1 cellular context compared by ENCODE assay signal in the genomic region with DNA sequence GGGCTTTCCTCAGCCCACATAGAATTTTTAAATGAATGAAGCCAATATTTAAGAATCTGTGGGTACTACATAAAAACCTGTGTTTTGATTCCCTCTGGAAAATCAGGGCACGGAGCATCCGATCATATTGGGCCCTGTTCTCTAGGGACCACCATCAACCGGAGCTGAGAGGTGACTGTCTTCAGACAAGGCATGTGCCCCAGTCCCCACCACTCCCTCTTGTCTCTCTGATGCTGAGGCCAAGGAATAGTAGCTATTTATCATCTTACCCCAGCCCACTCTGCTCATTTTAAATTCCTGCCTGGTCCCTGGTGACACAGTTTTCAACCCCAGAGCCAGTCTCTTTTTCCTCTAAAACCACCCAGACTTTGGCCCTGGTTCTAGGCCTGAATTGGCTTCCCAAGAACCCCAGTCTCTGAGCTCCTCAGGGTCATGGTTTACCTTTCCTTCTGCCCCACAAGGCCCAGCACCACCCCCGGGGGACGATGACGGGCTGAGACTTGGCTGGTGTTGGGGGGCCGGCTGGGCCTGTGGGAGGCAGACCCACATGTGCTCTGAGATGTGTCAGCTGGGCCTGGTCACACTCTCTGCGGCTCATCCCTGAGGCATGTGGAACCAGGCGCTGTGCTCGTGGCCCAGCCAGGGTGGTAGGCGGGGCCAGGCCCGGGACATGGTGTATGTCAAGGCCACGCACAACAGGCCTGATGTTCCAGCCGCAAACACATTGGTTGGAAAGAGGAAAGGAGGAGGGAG.
A peak's percentile ranks its signal among the peaks of the same experiment; 100 is the strongest.
TF ChIP-seq lines count a peak whose summit lies in the region.

No MANE protein-coding gene starts in this region.

TF ChIP-seq in HepG2, 621 proteins besides CTCF, POLR2A, EP300 and RAD21 (continued from another document and continues in another):
- TF ChIP-seq, protein P1, sequence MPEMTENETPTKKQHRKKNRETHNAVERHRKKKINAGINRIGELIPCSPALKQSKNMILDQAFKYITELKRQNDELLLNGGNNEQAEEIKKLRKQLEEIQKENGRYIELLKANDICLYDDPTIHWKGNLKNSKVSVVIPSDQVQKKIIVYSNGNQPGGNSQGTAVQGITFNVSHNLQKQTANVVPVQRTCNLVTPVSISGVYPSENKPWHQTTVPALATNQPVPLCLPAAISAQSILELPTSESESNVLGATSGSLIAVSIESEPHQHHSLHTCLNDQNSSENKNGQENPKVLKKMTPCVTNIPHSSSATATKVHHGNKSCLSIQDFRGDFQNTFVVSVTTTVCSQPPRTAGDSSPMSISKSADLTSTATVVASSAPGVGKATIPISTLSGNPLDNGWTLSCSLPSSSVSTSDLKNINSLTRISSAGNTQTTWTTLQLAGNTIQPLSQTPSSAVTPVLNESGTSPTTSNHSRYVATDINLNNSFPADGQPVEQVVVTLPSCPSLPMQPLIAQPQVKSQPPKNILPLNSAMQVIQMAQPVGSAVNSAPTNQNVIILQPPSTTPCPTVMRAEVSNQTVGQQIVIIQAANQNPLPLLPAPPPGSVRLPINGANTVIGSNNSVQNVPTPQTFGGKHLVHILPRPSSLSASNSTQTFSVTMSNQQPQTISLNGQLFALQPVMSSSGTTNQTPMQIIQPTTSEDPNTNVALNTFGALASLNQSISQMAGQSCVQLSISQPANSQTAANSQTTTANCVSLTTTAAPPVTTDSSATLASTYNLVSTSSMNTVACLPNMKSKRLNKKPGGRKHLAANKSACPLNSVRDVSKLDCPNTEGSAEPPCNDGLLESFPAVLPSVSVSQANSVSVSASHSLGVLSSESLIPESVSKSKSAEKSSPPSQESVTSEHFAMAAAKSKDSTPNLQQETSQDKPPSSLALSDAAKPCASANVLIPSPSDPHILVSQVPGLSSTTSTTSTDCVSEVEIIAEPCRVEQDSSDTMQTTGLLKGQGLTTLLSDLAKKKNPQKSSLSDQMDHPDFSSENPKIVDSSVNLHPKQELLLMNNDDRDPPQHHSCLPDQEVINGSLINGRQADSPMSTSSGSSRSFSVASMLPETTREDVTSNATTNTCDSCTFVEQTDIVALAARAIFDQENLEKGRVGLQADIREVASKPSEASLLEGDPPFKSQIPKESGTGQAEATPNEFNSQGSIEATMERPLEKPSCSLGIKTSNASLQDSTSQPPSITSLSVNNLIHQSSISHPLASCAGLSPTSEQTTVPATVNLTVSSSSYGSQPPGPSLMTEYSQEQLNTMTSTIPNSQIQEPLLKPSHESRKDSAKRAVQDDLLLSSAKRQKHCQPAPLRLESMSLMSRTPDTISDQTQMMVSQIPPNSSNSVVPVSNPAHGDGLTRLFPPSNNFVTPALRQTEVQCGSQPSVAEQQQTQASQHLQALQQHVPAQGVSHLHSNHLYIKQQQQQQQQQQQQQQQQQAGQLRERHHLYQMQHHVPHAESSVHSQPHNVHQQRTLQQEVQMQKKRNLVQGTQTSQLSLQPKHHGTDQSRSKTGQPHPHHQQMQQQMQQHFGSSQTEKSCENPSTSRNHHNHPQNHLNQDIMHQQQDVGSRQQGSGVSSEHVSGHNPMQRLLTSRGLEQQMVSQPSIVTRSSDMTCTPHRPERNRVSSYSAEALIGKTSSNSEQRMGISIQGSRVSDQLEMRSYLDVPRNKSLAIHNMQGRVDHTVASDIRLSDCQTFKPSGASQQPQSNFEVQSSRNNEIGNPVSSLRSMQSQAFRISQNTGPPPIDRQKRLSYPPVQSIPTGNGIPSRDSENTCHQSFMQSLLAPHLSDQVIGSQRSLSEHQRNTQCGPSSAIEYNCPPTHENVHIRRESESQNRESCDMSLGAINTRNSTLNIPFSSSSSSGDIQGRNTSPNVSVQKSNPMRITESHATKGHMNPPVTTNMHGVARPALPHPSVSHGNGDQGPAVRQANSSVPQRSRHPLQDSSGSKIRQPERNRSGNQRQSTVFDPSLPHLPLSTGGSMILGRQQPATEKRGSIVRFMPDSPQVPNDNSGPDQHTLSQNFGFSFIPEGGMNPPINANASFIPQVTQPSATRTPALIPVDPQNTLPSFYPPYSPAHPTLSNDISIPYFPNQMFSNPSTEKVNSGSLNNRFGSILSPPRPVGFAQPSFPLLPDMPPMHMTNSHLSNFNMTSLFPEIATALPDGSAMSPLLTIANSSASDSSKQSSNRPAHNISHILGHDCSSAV (CRISPR knock-in tag; IDR thresholded peaks at IDR 0.05; ENCODE audit: borderline replicate concordance) = peak; percentile 95; the same call in 1 of the 2 replicates
- TF ChIP-seq, protein P2, sequence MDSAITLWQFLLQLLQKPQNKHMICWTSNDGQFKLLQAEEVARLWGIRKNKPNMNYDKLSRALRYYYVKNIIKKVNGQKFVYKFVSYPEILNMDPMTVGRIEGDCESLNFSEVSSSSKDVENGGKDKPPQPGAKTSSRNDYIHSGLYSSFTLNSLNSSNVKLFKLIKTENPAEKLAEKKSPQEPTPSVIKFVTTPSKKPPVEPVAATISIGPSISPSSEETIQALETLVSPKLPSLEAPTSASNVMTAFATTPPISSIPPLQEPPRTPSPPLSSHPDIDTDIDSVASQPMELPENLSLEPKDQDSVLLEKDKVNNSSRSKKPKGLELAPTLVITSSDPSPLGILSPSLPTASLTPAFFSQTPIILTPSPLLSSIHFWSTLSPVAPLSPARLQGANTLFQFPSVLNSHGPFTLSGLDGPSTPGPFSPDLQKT (CRISPR knock-in tag; IDR thresholded peaks at IDR 0.05; ENCODE audit: borderline replicate concordance) = no peak
- no peak for TF ChIP-seq U2AF2 (IDR thresholded peaks at IDR 0.05; ENCODE audit: low read depth, low read length)
- TF ChIP-seq, protein P3, sequence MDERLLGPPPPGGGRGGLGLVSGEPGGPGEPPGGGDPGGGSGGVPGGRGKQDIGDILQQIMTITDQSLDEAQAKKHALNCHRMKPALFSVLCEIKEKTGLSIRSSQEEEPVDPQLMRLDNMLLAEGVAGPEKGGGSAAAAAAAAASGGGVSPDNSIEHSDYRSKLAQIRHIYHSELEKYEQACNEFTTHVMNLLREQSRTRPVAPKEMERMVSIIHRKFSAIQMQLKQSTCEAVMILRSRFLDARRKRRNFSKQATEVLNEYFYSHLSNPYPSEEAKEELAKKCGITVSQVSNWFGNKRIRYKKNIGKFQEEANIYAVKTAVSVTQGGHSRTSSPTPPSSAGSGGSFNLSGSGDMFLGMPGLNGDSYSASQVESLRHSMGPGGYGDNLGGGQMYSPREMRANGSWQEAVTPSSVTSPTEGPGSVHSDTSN (CRISPR knock-in tag; IDR thresholded peaks at IDR 0.05) = 0 out of 2 replicates have a peak, but pooled peaks have one; percentile 46
- TF ChIP-seq PHF21A (CRISPR knock-in tag; IDR thresholded peaks at IDR 0.05) = 0 out of 2 replicates have a peak, but pooled peaks have one; percentile 72
- TF ChIP-seq ZNF230 (CRISPR knock-in tag; IDR thresholded peaks at IDR 0.05) = peak; percentile 97
- TF ChIP-seq FOXP1 (IDR thresholded peaks at IDR 0.05) = no peak
- TF ChIP-seq FOXP1 (CRISPR knock-in tag; IDR thresholded peaks at IDR 0.05) = peak; percentile 87
- TF ChIP-seq ZFP1 (CRISPR knock-in tag; IDR thresholded peaks at IDR 0.05) = peak; percentile 93; the same call in 1 of the 2 replicates
- peak; percentile 96 for TF ChIP-seq ZKSCAN8 (CRISPR knock-in tag; IDR thresholded peaks at IDR 0.05; ENCODE audit: borderline replicate concordance)
- TF ChIP-seq PCBP2 (optimal IDR thresholded peaks at IDR 0.05; ENCODE audit: low read depth, low read length, poor library complexity, severe bottlenecking) = peak; percentile 26
- TF ChIP-seq, protein P4, sequence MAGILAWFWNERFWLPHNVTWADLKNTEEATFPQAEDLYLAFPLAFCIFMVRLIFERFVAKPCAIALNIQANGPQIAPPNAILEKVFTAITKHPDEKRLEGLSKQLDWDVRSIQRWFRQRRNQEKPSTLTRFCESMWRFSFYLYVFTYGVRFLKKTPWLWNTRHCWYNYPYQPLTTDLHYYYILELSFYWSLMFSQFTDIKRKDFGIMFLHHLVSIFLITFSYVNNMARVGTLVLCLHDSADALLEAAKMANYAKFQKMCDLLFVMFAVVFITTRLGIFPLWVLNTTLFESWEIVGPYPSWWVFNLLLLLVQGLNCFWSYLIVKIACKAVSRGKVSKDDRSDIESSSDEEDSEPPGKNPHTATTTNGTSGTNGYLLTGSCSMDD (CRISPR knock-in tag; IDR thresholded peaks at IDR 0.05) = peak; percentile 97
- TF ChIP-seq ZNF816 (CRISPR knock-in tag; IDR thresholded peaks at IDR 0.05; ENCODE audit: borderline replicate concordance) = peak; percentile 98
- no peak for TF ChIP-seq ARNT (IDR thresholded peaks at IDR 0.05)
- TF ChIP-seq SP4 (CRISPR knock-in tag; IDR thresholded peaks at IDR 0.05) = peak; percentile 84
- TF ChIP-seq KLF13 (CRISPR knock-in tag; IDR thresholded peaks at IDR 0.05) = no peak; the same call in 1 of the 2 replicates
- TF ChIP-seq, protein P5, sequence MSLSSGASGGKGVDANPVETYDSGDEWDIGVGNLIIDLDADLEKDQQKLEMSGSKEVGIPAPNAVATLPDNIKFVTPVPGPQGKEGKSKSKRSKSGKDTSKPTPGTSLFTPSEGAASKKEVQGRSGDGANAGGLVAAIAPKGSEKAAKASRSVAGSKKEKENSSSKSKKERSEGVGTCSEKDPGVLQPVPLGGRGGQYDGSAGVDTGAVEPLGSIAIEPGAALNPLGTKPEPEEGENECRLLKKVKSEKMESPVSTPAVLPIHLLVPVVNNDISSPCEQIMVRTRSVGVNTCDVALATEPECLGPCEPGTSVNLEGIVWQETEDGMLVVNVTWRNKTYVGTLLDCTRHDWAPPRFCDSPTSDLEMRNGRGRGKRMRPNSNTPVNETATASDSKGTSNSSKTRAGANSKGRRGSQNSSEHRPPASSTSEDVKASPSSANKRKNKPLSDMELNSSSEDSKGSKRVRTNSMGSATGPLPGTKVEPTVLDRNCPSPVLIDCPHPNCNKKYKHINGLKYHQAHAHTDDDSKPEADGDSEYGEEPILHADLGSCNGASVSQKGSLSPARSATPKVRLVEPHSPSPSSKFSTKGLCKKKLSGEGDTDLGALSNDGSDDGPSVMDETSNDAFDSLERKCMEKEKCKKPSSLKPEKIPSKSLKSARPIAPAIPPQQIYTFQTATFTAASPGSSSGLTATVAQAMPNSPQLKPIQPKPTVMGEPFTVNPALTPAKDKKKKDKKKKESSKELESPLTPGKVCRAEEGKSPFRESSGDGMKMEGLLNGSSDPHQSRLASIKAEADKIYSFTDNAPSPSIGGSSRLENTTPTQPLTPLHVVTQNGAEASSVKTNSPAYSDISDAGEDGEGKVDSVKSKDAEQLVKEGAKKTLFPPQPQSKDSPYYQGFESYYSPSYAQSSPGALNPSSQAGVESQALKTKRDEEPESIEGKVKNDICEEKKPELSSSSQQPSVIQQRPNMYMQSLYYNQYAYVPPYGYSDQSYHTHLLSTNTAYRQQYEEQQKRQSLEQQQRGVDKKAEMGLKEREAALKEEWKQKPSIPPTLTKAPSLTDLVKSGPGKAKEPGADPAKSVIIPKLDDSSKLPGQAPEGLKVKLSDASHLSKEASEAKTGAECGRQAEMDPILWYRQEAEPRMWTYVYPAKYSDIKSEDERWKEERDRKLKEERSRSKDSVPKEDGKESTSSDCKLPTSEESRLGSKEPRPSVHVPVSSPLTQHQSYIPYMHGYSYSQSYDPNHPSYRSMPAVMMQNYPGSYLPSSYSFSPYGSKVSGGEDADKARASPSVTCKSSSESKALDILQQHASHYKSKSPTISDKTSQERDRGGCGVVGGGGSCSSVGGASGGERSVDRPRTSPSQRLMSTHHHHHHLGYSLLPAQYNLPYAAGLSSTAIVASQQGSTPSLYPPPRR (CRISPR knock-in tag; IDR thresholded peaks at IDR 0.05; ENCODE audit: borderline replicate concordance) = peak; percentile 85
- no peak for TF ChIP-seq SIN3B (IDR thresholded peaks at IDR 0.05; ENCODE audit: low read length)
- peak; percentile 94; the same call in 1 of the 2 replicates for TF ChIP-seq AHR (CRISPR knock-in tag; IDR thresholded peaks at IDR 0.05)
- peak; percentile 96 for TF ChIP-seq ZNF264 (CRISPR knock-in tag; IDR thresholded peaks at IDR 0.05)
- TF ChIP-seq LCORL (IDR thresholded peaks at IDR 0.05) = no peak
- TF ChIP-seq LCORL (CRISPR knock-in tag; IDR thresholded peaks at IDR 0.05) = peak; percentile 99
- TF ChIP-seq SMC3 (IDR thresholded peaks at IDR 0.05; ENCODE audit: low read length) = 0 out of 2 replicates have a peak, but pooled peaks have one; percentile 4
- TF ChIP-seq, protein P6, sequence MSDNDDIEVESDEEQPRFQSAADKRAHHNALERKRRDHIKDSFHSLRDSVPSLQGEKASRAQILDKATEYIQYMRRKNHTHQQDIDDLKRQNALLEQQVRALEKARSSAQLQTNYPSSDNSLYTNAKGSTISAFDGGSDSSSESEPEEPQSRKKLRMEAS (IDR thresholded peaks at IDR 0.05) = peak; percentile 100
- TF ChIP-seq, protein P7, sequence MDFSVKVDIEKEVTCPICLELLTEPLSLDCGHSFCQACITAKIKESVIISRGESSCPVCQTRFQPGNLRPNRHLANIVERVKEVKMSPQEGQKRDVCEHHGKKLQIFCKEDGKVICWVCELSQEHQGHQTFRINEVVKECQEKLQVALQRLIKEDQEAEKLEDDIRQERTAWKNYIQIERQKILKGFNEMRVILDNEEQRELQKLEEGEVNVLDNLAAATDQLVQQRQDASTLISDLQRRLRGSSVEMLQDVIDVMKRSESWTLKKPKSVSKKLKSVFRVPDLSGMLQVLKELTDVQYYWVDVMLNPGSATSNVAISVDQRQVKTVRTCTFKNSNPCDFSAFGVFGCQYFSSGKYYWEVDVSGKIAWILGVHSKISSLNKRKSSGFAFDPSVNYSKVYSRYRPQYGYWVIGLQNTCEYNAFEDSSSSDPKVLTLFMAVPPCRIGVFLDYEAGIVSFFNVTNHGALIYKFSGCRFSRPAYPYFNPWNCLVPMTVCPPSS (IDR thresholded peaks at IDR 0.05) = no peak
- TF ChIP-seq POLR2AphosphoS2 (IDR thresholded peaks at IDR 0.05; ENCODE audit: low read depth, low read length) = peak; percentile 83; the same call in 1 of the 2 replicates
- TF ChIP-seq PRPF4 (IDR thresholded peaks at IDR 0.05; ENCODE audit: low read depth, low read length, poor library complexity, severe bottlenecking) = no peak
- TF ChIP-seq, protein P8, sequence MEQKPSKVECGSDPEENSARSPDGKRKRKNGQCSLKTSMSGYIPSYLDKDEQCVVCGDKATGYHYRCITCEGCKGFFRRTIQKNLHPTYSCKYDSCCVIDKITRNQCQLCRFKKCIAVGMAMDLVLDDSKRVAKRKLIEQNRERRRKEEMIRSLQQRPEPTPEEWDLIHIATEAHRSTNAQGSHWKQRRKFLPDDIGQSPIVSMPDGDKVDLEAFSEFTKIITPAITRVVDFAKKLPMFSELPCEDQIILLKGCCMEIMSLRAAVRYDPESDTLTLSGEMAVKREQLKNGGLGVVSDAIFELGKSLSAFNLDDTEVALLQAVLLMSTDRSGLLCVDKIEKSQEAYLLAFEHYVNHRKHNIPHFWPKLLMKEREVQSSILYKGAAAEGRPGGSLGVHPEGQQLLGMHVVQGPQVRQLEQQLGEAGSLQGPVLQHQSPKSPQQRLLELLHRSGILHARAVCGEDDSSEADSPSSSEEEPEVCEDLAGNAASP (CRISPR knock-in tag; IDR thresholded peaks at IDR 0.05; ENCODE audit: borderline replicate concordance) = peak; percentile 94
- no peak for TF ChIP-seq ZFP62 (CRISPR knock-in tag; IDR thresholded peaks at IDR 0.05)
- TF ChIP-seq SALL1 (CRISPR knock-in tag; IDR thresholded peaks at IDR 0.05) = peak; percentile 99
- TF ChIP-seq MEIS1 (CRISPR knock-in tag; IDR thresholded peaks at IDR 0.05; ENCODE audit: borderline replicate concordance) = peak; percentile 91; the same call in 1 of the 2 replicates
- TF ChIP-seq, protein P9, sequence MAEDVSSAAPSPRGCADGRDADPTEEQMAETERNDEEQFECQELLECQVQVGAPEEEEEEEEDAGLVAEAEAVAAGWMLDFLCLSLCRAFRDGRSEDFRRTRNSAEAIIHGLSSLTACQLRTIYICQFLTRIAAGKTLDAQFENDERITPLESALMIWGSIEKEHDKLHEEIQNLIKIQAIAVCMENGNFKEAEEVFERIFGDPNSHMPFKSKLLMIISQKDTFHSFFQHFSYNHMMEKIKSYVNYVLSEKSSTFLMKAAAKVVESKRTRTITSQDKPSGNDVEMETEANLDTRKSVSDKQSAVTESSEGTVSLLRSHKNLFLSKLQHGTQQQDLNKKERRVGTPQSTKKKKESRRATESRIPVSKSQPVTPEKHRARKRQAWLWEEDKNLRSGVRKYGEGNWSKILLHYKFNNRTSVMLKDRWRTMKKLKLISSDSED (CRISPR knock-in tag; IDR thresholded peaks at IDR 0.05) = peak; percentile 92
- TF ChIP-seq ATF1 (CRISPR knock-in tag; IDR thresholded peaks at IDR 0.05) = no peak
- peak; percentile 89 for TF ChIP-seq ZNF124 (CRISPR knock-in tag; IDR thresholded peaks at IDR 0.05)
- TF ChIP-seq ARHGAP35 (CRISPR knock-in tag; IDR thresholded peaks at IDR 0.05; ENCODE audit: borderline replicate concordance) = peak; percentile 99
